26 cellular contexts compared by ENCODE assay signal in genomic region chr3:184942735-184943134, GRCh38.
"Had no signal": no experiment of that assay in that cellular context is flagged by ENCODE, and none has a peak within 500 bp of the region (broad histone marks: within the 10 kb centered on the region; RNA-seq: fewer than 3 reads in every experiment).

No MANE protein-coding gene starts in this region.

- H3K4me3 ChIP-seq: breast epithelium, gastroesophageal sphincter, heart right ventricle, left ventricle myocardium inferior, mucosa of descending colon, prostate gland, right atrium auricular region, upper lobe of right lung had no signal

- DNase-seq: activated CD4-positive, alpha-beta T cell treated with anti-CD3 and anti-CD28 coated beads, Interleukin-2, amount 10 ng/mL, durations not matched to agents 7 days and 5 days; activated CD8-positive, alpha-beta memory T cell treated with anti-CD3 and anti-CD28 coated beads, Interleukin-2, amount 50 U/mL, for 4 hours; activated CD8-positive, alpha-beta T cell treated with anti-CD3 and anti-CD28 coated beads, Interleukin-2, amount 10 ng/mL, durations not matched to agents 7 days and 5 days; activated effector memory CD4-positive, alpha-beta T cell treated with Interleukin-2 at 50 U/mL for 16 hours; activated T-cell treated with anti-CD3 and anti-CD28 coated beads, Interleukin-2, amount 50 U/mL, for 4 hours; cerebellar nuclear complex; cortex of kidney; heart right ventricle; immature natural killer cell; kidney glomerular epithelial cell; left ventricle myocardium inferior; mesenchymal stem cell; mucosa of descending colon; naive B cell; stimulated activated CD4-positive, alpha-beta T cell treated with anti-CD3 and anti-CD28 coated beads, Interleukin-12 subunit alpha, Interleukin-12 subunit beta, amount 100 ng/mL, for 4 hours; stimulated activated CD4-positive, alpha-beta T cell treated with anti-CD3 and anti-CD28 coated beads, Interleukin-1b, Interleukin-23, amount 100 ng/mL, for 48 hours; stimulated activated CD8-positive, alpha-beta memory T cell treated with anti-CD3 and anti-CD28 coated beads, Interleukin-4, amount 100 ng/mL, for 48 hours; stimulated activated naive CD4-positive, alpha-beta T cell; upper lobe of right lung had no signal

- H3K27ac ChIP-seq: breast epithelium, gastroesophageal sphincter, heart right ventricle, left ventricle myocardium inferior, prostate gland, right atrium auricular region, upper lobe of right lung had no signal

- FAIRE-seq: astrocyte, endometrium had no signal

- H3K36me3 ChIP-seq: breast epithelium, prostate gland, right atrium auricular region had no signal

- ATAC-seq: activated CD4-positive, CD25-positive, alpha-beta regulatory T cell treated with anti-CD3 and anti-CD28 coated beads, Interleukin-2, amount 50 U/mL, for 24 hours; activated CD8-positive, alpha-beta T cell treated with anti-CD3 and anti-CD28 coated beads, Interleukin-2, amount 10 ng/mL, durations not matched to agents 7 days and 5 days; activated T-cell treated with anti-CD3 and anti-CD28 coated beads, Interleukin-2, amount 50 U/mL, for 4 hours; gastroesophageal sphincter; heart right ventricle; mucosa of descending colon; upper lobe of right lung had no signal

- H3K27me3 ChIP-seq: breast epithelium, gastroesophageal sphincter, heart right ventricle, right atrium auricular region, upper lobe of right lung had no signal

- H3K9me3 ChIP-seq: breast epithelium, gastroesophageal sphincter, heart right ventricle, left ventricle myocardium inferior, mucosa of descending colon, prostate gland, right atrium auricular region, upper lobe of right lung had no signal
